In the genomic region with DNA sequence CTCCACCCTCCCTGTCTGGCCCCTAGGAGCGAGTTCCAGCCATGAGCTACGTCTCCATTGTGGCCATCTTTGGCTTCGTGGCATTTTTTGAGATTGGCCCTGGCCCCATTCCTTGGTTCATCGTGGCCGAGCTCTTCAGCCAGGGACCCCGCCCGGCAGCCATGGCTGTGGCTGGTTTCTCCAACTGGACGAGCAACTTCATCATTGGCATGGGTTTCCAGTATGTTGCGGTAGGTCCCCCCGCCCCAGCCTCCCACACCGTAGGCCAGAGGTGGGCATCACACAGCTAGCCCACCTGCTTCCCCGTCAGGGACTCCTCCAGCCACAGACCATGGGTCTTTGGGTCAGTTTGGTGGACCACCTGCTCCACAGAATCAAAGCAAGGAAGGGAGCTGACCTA, we compare ENCODE assay signal across 15 cellular contexts. TPM values are rescaled to one million over a fixed set of nuclear protein-coding genes. Genes with fewer than 3 reads are reported as not detected.
A peak's percentile ranks its signal among the peaks of the same experiment; 100 is the strongest.
DNase-seq lines count a peak whose midpoint lies in the region; ATAC-seq and TF ChIP-seq lines count a peak whose summit lies in the region.
"Had no signal": no experiment of that assay in that cellular context is flagged by ENCODE, and none has a peak within 500 bp of the region (broad histone marks: within the 10 kb centered on the region; RNA-seq: fewer than 3 reads in every experiment).

No MANE protein-coding gene starts in this region.

- peak overlapping the region in 3 of 4 donors; percentile 95 to 98 (median 98) for H3K27ac ChIP-seq in gastroesophageal sphincter
- H3K27ac ChIP-seq in osteoblast (ENCODE audit: low read depth, low read length) = no peak overlapping the region
- peak overlapping the region; percentile 93 for H3K27ac ChIP-seq in stomach smooth muscle (ENCODE audit: low read length)
- H3K27ac ChIP-seq: A549, BLaER1 had no signal

- H3K36me3 ChIP-seq in gastroesophageal sphincter (peaks cover 0 to 45% of the 10 kb centered on the region in 2 donors), osteoblast (ENCODE audit: insufficient read depth, low read length) (no peaks in the 10 kb centered on the region), stomach smooth muscle (ENCODE audit: control insufficient read depth in 2 of 2, insufficient read depth in 2 of 2, low read length in 2 of 2) (peaks cover 26 to 31% of the 10 kb centered on the region in 2 donors)
- H3K36me3 ChIP-seq: BLaER1 had no signal

- no peak overlapping the region for H3K4me2 ChIP-seq in osteoblast (ENCODE audit: insufficient read depth, low read length)
- H3K4me2 ChIP-seq: A549 had no signal

- in situ Hi-C loops in GM13977 (cut with MboI; ENCODE audit: low pct_unique_long_range_greater_than_20kb, low sequenced_read_pairs, unreplicated experiment) = no loop called here

- no peak for TF ChIP-seq POLR2A in gastroesophageal sphincter (IDR thresholded peaks at IDR 0.05)

- no peak overlapping the region for H3K4me3 ChIP-seq in gastroesophageal sphincter
- H3K4me3 ChIP-seq in osteoblast (ENCODE audit: insufficient read depth, low read length) = no peak overlapping the region
- H3K4me3 ChIP-seq in stomach smooth muscle (ENCODE audit: low read length in 2 of 2) = no peak overlapping the region
- H3K4me3 ChIP-seq: A549, BLaER1 had no signal

- peak; percentile 9 for DNase-seq in GM13977 (ENCODE audit: low spot score)
- peak; percentile 48 for DNase-seq in osteoblast (ENCODE audit: insufficient read length, low spot score, missing footprints)
- no peak for DNase-seq in germinal center (ENCODE audit: low spot score)
- no peak for DNase-seq in D341Med (ENCODE audit: low spot score)
- DNase-seq: AML-193; CD8-positive, alpha-beta memory T cell; DMS79; HCEC 1CT; HFFc6 had no signal

- H3K27me3 ChIP-seq in gastroesophageal sphincter (peaks cover 12% of the 10 kb centered on the region), osteoblast (ENCODE audit: insufficient read depth, low read length) (peaks cover 54% of the 10 kb centered on the region), stomach smooth muscle (ENCODE audit: control insufficient read depth in 1 of 2, insufficient read depth in 2 of 2, low read length in 2 of 2) (no peaks in the 10 kb centered on the region)

- H3K79me2 ChIP-seq in osteoblast (ENCODE audit: insufficient read depth, low read length) = no peaks in the 10 kb centered on the region

- no peaks in the 10 kb centered on the region for H4K20me1 ChIP-seq in osteoblast (ENCODE audit: insufficient read depth, low read length)

- no peak overlapping the region for H2AFZ ChIP-seq in osteoblast (ENCODE audit: low read length)

- H3K4me1 ChIP-seq in gastroesophageal sphincter (peaks cover 0 to 95% (median 23%) of the 10 kb centered on the region in 3 donors), osteoblast (ENCODE audit: insufficient read depth, low read length) (peaks cover 6% of the 10 kb centered on the region), stomach smooth muscle (ENCODE audit: control insufficient read depth, insufficient read depth, low read length) (peaks cover 54% of the 10 kb centered on the region)

- ATAC-seq in gastroesophageal sphincter = no peak
- no peak for ATAC-seq in GM21619 (IDR thresholded peaks at IDR 0.05; ENCODE audit: unreplicated experiment)
- ATAC-seq: A549, HepG2 had no signal

- H3K9ac ChIP-seq in stomach smooth muscle (ENCODE audit: low read length in 2 of 2) = no peak overlapping the region
- H3K9ac ChIP-seq: BLaER1 had no signal

- no peak for TF ChIP-seq CTCF in GM13977 (IDR thresholded peaks at IDR 0.05; ENCODE audit: extremely low read depth, insufficient read depth, missing control alignments)
- no peak for TF ChIP-seq CTCF in gastroesophageal sphincter (IDR thresholded peaks at IDR 0.05)
- no peak for TF ChIP-seq CTCF in osteoblast (IDR thresholded peaks at IDR 0.05; ENCODE audit: extremely low read depth, low read depth, low read length)

- 60 to 73% methylated on average over 3 to 4 of the region's 12 CpGs for WGBS in gastroesophageal sphincter (ENCODE audit: low coverage in 1 of 2), 2 donors

- H3K9me3 ChIP-seq in gastroesophageal sphincter (no peaks in the 10 kb centered on the region), osteoblast (ENCODE audit: low read depth, low read length) (no peaks in the 10 kb centered on the region), stomach smooth muscle (ENCODE audit: control insufficient read depth in 2 of 2, low read length in 2 of 2) (no peaks in the 10 kb centered on the region)
- H3K9me3 ChIP-seq: A549, BLaER1 had no signal

- no peak for TF ChIP-seq EP300 in gastroesophageal sphincter (IDR thresholded peaks at IDR 0.05)

RNA-seq across cellular contexts. Expression of a gene that starts 4.2 kb away (rescaled TPM):
- 100 to 1,000 TPM in 3 of 4 donors, 10 to 100 TPM in 1; 71.8 to 200 (median 149) TPM for total RNA-seq in gastroesophageal sphincter
- total RNA-seq in osteoblast = under 0.01 and 0.29 TPM in 2 replicates

RNA-seq across cellular contexts. Expression of a gene that starts 8.8 kb away (rescaled TPM):
- total RNA-seq in gastroesophageal sphincter (1 to 10 TPM; 3.3 to 6.5 (median 5.3) TPM), osteoblast (under 0.01 TPM in 1 of 2 replicates, not detected in the other)
- total RNA-seq: HFFc6 had no signal

RNA-seq across cellular contexts. Expression of a gene that starts 21.7 kb away (rescaled TPM):
- 100 to 1,000 TPM; 145 to 233 (median 183) TPM for total RNA-seq in gastroesophageal sphincter
- 436 and 491 TPM in 2 replicates for total RNA-seq in osteoblast

RNA-seq across cellular contexts. Expression of a gene that starts 23.4 kb away (rescaled TPM):
- total RNA-seq in gastroesophageal sphincter (10 to 100 TPM in 1 of 4 donors, 1 to 10 TPM in 2, not detected in 1; 1.4 to 16.9 (median 4.7) TPM), osteoblast (0.36 and 1.8 TPM in 2 replicates)
- total RNA-seq: HepG2 had no signal

RNA-seq across cellular contexts. Expression of a gene that starts 29.5 kb away (rescaled TPM):
- total RNA-seq in gastroesophageal sphincter (100 to 1,000 TPM in 1 of 4 donors, 10 to 100 TPM in 3; 66.9 to 104 (median 82.5) TPM), osteoblast (46.9 and 48.1 TPM in 2 replicates)

Comparison
In these comparisons a context has a peak if more than half of its experiments do, and no peak if none do; other contexts are left out.
1. DNase-seq: peak in GM13977 (single experiment) and osteoblast (single experiment); none in germinal center (single experiment) and D341Med (single experiment).
2. RNA of a gene that starts 4.2 kb away (total RNA-seq): 71.8 to 200 TPM in gastroesophageal sphincter; under 0.01 to 0.29 TPM in osteoblast; every median in the first group is over 10 times any median in the second.